8 cellular contexts compared by ENCODE assay signal in the genomic region with DNA sequence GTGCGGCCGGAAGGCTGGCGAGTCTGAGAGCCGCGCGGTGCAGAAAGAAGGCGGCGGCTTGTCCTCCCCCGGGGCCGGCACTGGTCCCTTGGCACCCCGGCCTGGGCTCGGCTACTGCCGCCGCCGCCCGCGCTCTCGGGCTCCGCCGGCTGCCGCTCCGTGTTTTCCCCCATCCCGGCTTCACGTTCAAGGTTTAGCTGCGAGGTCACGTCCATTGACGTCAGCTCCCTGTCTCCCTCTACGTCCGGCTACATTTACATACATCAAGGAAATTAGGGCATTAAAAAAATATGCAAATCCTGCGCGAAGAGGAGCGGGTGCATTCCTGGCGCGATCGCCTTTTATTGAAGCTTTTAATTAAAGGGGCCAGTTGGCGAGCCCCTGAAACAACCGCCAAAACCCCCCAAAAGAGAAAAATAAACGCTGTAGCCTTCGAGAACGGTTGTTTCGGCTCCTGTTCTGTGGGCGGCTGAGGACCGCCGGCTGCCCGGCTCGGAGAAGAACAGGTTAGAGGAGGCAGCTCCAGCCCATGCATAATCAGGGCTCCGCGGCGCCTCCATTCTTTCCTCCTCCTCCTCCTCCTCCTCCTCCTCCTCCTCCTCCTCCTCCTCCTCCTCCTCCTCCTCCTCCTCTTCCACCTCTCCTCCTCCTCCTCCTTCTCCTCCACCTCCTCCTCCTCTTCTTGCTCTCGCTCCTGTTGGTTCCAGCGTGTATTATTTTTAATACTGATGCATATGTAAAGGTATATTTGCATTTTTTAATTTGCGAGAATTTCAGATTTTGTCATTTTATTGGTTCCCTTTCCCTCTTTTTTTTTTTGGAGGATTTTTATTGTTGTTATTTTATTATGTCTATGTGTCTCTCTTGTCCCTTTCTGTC.
DNase-seq lines count a peak whose midpoint lies in the region; ATAC-seq and TF ChIP-seq lines count a peak whose summit lies in the region.

No MANE protein-coding gene starts in this region.

- no peak for TF ChIP-seq CTCF in upper lobe of right lung (IDR thresholded peaks at IDR 0.05)

- H3K4me3 ChIP-seq in HUES6 (ENCODE audit: low read depth, low read length) (peak overlapping the region; percentile 66), upper lobe of right lung (peak overlapping the region; percentile 45)

- H3K27me3 Mint-ChIP-seq in dendritic cell treated with granulocyte-macrophage colony-stimulating factor and Interleukin-4, amounts not matched to agents 40 ng/mL and 50 ng/mL, for 4 days = peaks cover 92% of the 10 kb centered on the region

- H3K27ac ChIP-seq in HUES6 (ENCODE audit: low read depth, low read length) = no peak overlapping the region
- no peak overlapping the region for H3K27ac ChIP-seq in upper lobe of right lung

- no peaks in the 10 kb centered on the region for H3K9me3 Mint-ChIP-seq in dendritic cell treated with granulocyte-macrophage colony-stimulating factor and Interleukin-4, amounts not matched to agents 40 ng/mL and 50 ng/mL, for 4 days

- intact Hi-C loops in dendritic cell treated with granulocyte-macrophage colony-stimulating factor and Interleukin-4, amounts not matched to agents 40 ng/mL and 50 ng/mL, for 4 days (cut with micrococcal nuclease) = loop anchor here (10.0 kb wide), 1 partner anchor 411 kb away; a partner anchor contains a TSS
- intact Hi-C loops in upper lobe of right lung (cut with DNase I) = no loop called here

- H3K27me3 ChIP-seq in HUES6 (ENCODE audit: control insufficient read depth, insufficient read depth, low read length) (peaks cover 100% of the 10 kb centered on the region), upper lobe of right lung (peaks cover 99% of the 10 kb centered on the region)

- H3K9me3 ChIP-seq in HUES6 (ENCODE audit: control insufficient read depth, insufficient read depth, low read depth, low read length) (no peaks in the 10 kb centered on the region), upper lobe of right lung (no peaks in the 10 kb centered on the region)

- ATAC-seq in GM21381 (IDR thresholded peaks at IDR 0.05; ENCODE audit: unreplicated experiment) (peak; percentile 42), upper lobe of right lung (peak; percentile 34)

- DNase-seq in DMS153 (lab: John Stamatoyannopoulos, UW) = peak; percentile 85
- peak; percentile 88 for DNase-seq in RPMI7951 (ENCODE audit: low read depth)
- DNase-seq in mesenteric fat pad (ENCODE audit: low spot score) = peak; percentile 90
- DNase-seq in upper lobe of right lung = peak; percentile 66
- no peak for DNase-seq in activated CD4-positive, alpha-beta T cell treated with anti-CD3 and anti-CD28 coated beads, Interleukin-2, amount 50 U/mL, for 48 hours

- H3K4me3 Mint-ChIP-seq in dendritic cell treated with granulocyte-macrophage colony-stimulating factor and Interleukin-4, amounts not matched to agents 40 ng/mL and 50 ng/mL, for 4 days = peak overlapping the region; percentile 83

- H3K27ac Mint-ChIP-seq in dendritic cell treated with granulocyte-macrophage colony-stimulating factor and Interleukin-4, amounts not matched to agents 40 ng/mL and 50 ng/mL, for 4 days = no peak overlapping the region

- H3K36me3 ChIP-seq in HUES6 (ENCODE audit: control insufficient read depth, insufficient read depth, low read length) (no peaks in the 10 kb centered on the region), upper lobe of right lung (no peaks in the 10 kb centered on the region)

- H3K4me1 ChIP-seq in HUES6 (ENCODE audit: control insufficient read depth, insufficient read depth, low read length) = peaks cover 53% of the 10 kb centered on the region
- peaks cover 32% of the 10 kb centered on the region for H3K4me1 ChIP-seq in upper lobe of right lung

- H3K9ac ChIP-seq in HUES6 (ENCODE audit: low read length) = no peak overlapping the region

- peaks cover 69% of the 10 kb centered on the region for H3K4me1 Mint-ChIP-seq in dendritic cell treated with granulocyte-macrophage colony-stimulating factor and Interleukin-4, amounts not matched to agents 40 ng/mL and 50 ng/mL, for 4 days (ENCODE audit: low read depth)

- H3K36me3 Mint-ChIP-seq in dendritic cell treated with granulocyte-macrophage colony-stimulating factor and Interleukin-4, amounts not matched to agents 40 ng/mL and 50 ng/mL, for 4 days (ENCODE audit: low read depth) = no peaks in the 10 kb centered on the region

Comparison
In these comparisons a context has a peak if more than half of its experiments do, and no peak if none do; other contexts are left out.
1. DNase-seq: peak in DMS153 (single experiment), RPMI7951 (single experiment), mesenteric fat pad (single experiment) and upper lobe of right lung (single experiment); none in activated CD4-positive, alpha-beta T cell treated with anti-CD3 and anti-CD28 coated beads, Interleukin-2, amount 50 U/mL, for 48 hours (0 of 2).